8 cellular contexts compared by ENCODE assay signal in the genomic region with DNA sequence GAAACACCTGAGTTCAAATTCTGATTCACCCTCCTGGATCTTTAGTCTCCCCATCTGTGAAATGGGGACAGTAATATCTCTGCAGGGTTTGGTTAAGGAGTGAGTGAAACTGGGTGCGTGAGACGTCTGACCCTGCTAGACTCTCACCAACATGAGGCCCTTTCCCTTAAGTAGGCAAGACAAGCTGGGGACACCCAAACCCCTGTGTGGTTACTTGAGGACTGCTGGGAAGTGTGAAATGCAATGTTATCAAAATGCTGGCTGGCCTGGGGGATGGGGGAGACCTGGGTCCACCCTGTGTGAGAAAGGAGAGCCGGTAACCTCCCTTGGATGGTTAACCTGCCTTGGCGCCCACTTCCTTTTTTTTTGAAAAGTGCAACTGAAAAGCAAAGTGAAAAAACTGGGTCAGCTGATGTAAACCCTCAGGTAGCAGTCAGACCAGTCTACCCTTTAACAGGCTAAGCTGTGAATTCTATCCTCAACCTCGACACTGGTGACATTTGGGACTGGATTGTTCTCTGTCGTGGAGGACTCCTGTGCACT.
DNase-seq lines count a peak whose midpoint lies in the region; ATAC-seq and TF ChIP-seq lines count a peak whose summit lies in the region.

No MANE protein-coding gene starts in this region.

- intact Hi-C loops in lower lobe of right lung (cut with DNase I) (no loop called here), colonic mucosa (cut with DNase I) (no loop called here)

- H3K79me2 ChIP-seq in neural progenitor cell (ENCODE audit: low read depth) = no peaks in the 10 kb centered on the region

- H3K27ac ChIP-seq in lower lobe of right lung (no peak overlapping the region), colonic mucosa (no peak overlapping the region), neural progenitor cell (no peak overlapping the region)

- H3K27me3 Mint-ChIP-seq in IgD-negative memory B cell = no peaks in the 10 kb centered on the region
- H3K27me3 Mint-ChIP-seq in neural progenitor cell (ENCODE audit: insufficient read depth, low read depth) = peaks cover 14% of the 10 kb centered on the region

- H3F3A ChIP-seq in neural progenitor cell (ENCODE audit: low read depth) = peaks cover 12% of the 10 kb centered on the region

- no peaks in the 10 kb centered on the region for H3K9me3 Mint-ChIP-seq in IgD-negative memory B cell
- H3K9me3 Mint-ChIP-seq in neural progenitor cell = peaks cover 6% of the 10 kb centered on the region

- H3K36me3 ChIP-seq in lower lobe of right lung (peaks cover 41% of the 10 kb centered on the region), colonic mucosa (no peaks in the 10 kb centered on the region), neural progenitor cell (no peaks in the 10 kb centered on the region)

- peak overlapping the region; percentile 85 to 87 (median 86) for H3K27ac Mint-ChIP-seq in IgD-negative memory B cell
- H3K27ac Mint-ChIP-seq in neural progenitor cell = no peak overlapping the region

- H3K4me2 ChIP-seq in neural progenitor cell = no peak overlapping the region

- H3K4me1 ChIP-seq in lower lobe of right lung = no peaks in the 10 kb centered on the region
- H3K4me1 ChIP-seq in colonic mucosa = no peaks in the 10 kb centered on the region
- H3K4me1 ChIP-seq in neural progenitor cell = peaks cover 14% of the 10 kb centered on the region

- H3K36me3 Mint-ChIP-seq in IgD-negative memory B cell (peaks cover 5% of the 10 kb centered on the region), neural progenitor cell (no peaks in the 10 kb centered on the region)

- H3K4me1 Mint-ChIP-seq in IgD-negative memory B cell = peaks cover 18 to 29% (median 29%) of the 10 kb centered on the region in 3 donors
- H3K4me1 Mint-ChIP-seq in neural progenitor cell = peaks cover 5% of the 10 kb centered on the region

- H3K9ac ChIP-seq in colonic mucosa (ENCODE audit: low read depth in 2 of 2, low read length in 2 of 2) (no peak overlapping the region), neural progenitor cell (no peak overlapping the region)

- TF ChIP-seq CTCF in lower lobe of right lung (IDR thresholded peaks at IDR 0.05) (no peak), colonic mucosa (IDR thresholded peaks at IDR 0.05) (no peak), neural progenitor cell (IDR thresholded peaks at IDR 0.05) (no peak)

- peak; percentile 80 for ATAC-seq in GM18907 (IDR thresholded peaks at IDR 0.05; ENCODE audit: unreplicated experiment)
- ATAC-seq in GM21723 (IDR thresholded peaks at IDR 0.05; ENCODE audit: unreplicated experiment) = peak; percentile 88
- ATAC-seq in lower lobe of right lung = peak; percentile 11 to 29

- no peaks in the 10 kb centered on the region for H3K9me3 ChIP-seq in lower lobe of right lung
- H3K9me3 ChIP-seq in colonic mucosa = no peaks in the 10 kb centered on the region
- H3K9me3 ChIP-seq in neural progenitor cell (ENCODE audit: low read depth) = no peaks in the 10 kb centered on the region

- H4K20me1 ChIP-seq in neural progenitor cell (ENCODE audit: low read depth) = no peaks in the 10 kb centered on the region

- H3K4me3 ChIP-seq in lower lobe of right lung (no peak overlapping the region), colonic mucosa (no peak overlapping the region), neural progenitor cell (no peak overlapping the region)

- H3K4me3 Mint-ChIP-seq in IgD-negative memory B cell (peak overlapping the region in 3 of 4 donors; percentile 46 to 61 (median 46)), neural progenitor cell (no peak overlapping the region)

- no peak for DNase-seq in lower lobe of right lung
- no peak for DNase-seq in colonic mucosa
- no peak for DNase-seq in NCI-H1930 (lab: John Stamatoyannopoulos, UW)
- DNase-seq in neural progenitor cell (ENCODE audit: low spot score) = no peak
- DNase-seq in NCI-H128 (lab: John Stamatoyannopoulos, UW; ENCODE audit: unreplicated experiment) = no peak

- no peak overlapping the region for H2AFZ ChIP-seq in neural progenitor cell (replicated peaks)

- no peaks in the 10 kb centered on the region for H3K27me3 ChIP-seq in lower lobe of right lung (ENCODE audit: low read depth)
- no peaks in the 10 kb centered on the region for H3K27me3 ChIP-seq in colonic mucosa
- no peaks in the 10 kb centered on the region for H3K27me3 ChIP-seq in neural progenitor cell

Comparison
In these comparisons a context has a peak if more than half of its experiments do, and no peak if none do; other contexts are left out.
1. ATAC-seq: peak in every context shown above with its lines; median percentile 88 in GM21723; 80 in GM18907; 20 in lower lobe of right lung.